ENCODE assay signal across 8 cellular contexts in genomic region chr19:50909240-50910070, GRCh38. TPM values are rescaled to one million over a fixed set of nuclear protein-coding genes. Genes with fewer than 3 reads are reported as not detected.
DNase-seq lines count a peak whose midpoint lies in the region; ATAC-seq and TF ChIP-seq lines count a peak whose summit lies in the region.

No MANE protein-coding gene starts in this region.

- intact Hi-C loops in activated T-helper 2 cell treated with anti-CD3 and anti-CD28 coated beads, Interferon-gamma antibody, Interleukin-2, Interleukin-4, amounts not matched to agents 10 μg/mL and 5 μg/mL and 100 μg/mL, durations not matched to agents 14 hours and 24 hours and 36 hours (cut with micrococcal nuclease) = no loop called here

- H3K4me1 ChIP-seq in BE2C = no peaks in the 10 kb centered on the region

- peaks cover 4% of the 10 kb centered on the region for H3K4me1 Mint-ChIP-seq in activated T-helper 2 cell treated with anti-CD3 and anti-CD28 coated beads, Interferon-gamma antibody, Interleukin-2, Interleukin-4, amounts not matched to agents 10 μg/mL and 5 μg/mL and 100 μg/mL, durations not matched to agents 14 hours and 24 hours and 36 hours (ENCODE audit: low read depth)

- no peaks in the 10 kb centered on the region for H3K9me3 Mint-ChIP-seq in activated T-helper 2 cell treated with anti-CD3 and anti-CD28 coated beads, Interferon-gamma antibody, Interleukin-2, Interleukin-4, amounts not matched to agents 10 μg/mL and 5 μg/mL and 100 μg/mL, durations not matched to agents 14 hours and 24 hours and 36 hours

- peaks cover 36% of the 10 kb centered on the region for H3K27me3 Mint-ChIP-seq in activated T-helper 2 cell treated with anti-CD3 and anti-CD28 coated beads, Interferon-gamma antibody, Interleukin-2, Interleukin-4, amounts not matched to agents 10 μg/mL and 5 μg/mL and 100 μg/mL, durations not matched to agents 14 hours and 24 hours and 36 hours (ENCODE audit: low read depth)

- DNase-seq in BE2C (peak; percentile 98), NCI-H2029 (lab: John Stamatoyannopoulos, UW) (peak; percentile 36), lung microvascular endothelial cell (ENCODE audit: low read depth in 2 of 2) (peak; percentile 61 to 67), DMS114 treated with DMSO at 0.1 percent for 48 hours (lab: John Stamatoyannopoulos, UW; ENCODE audit: unreplicated experiment) (no peak), NCI-H510A treated with DMSO at 0.1 percent for 48 hours (lab: John Stamatoyannopoulos, UW) (no peak)
- peak; percentile 38 for DNase-seq in activated T-helper 2 cell treated with anti-CD3 and anti-CD28 coated beads, Interferon-gamma antibody, Interleukin-2, Interleukin-4, amounts not matched to agents 10 μg/mL and 5 μg/mL and 100 μg/mL, durations not matched to agents 14 hours and 24 hours and 36 hours (ENCODE audit: low spot score)

- TF ChIP-seq CTCF in BE2C (IDR thresholded peaks at IDR 0.05; ENCODE audit: low read depth, low read length) = no peak

- peak; percentile 69 for ATAC-seq in GM19023 (IDR thresholded peaks at IDR 0.05; ENCODE audit: unreplicated experiment)
- ATAC-seq in HG03039 (IDR thresholded peaks at IDR 0.05; ENCODE audit: unreplicated experiment) = no peak

- H3K27ac Mint-ChIP-seq in activated T-helper 2 cell treated with anti-CD3 and anti-CD28 coated beads, Interferon-gamma antibody, Interleukin-2, Interleukin-4, amounts not matched to agents 10 μg/mL and 5 μg/mL and 100 μg/mL, durations not matched to agents 14 hours and 24 hours and 36 hours = no peak overlapping the region

- no peaks in the 10 kb centered on the region for H3K9me3 ChIP-seq in BE2C

- no peak overlapping the region for H3K4me3 Mint-ChIP-seq in activated T-helper 2 cell treated with anti-CD3 and anti-CD28 coated beads, Interferon-gamma antibody, Interleukin-2, Interleukin-4, amounts not matched to agents 10 μg/mL and 5 μg/mL and 100 μg/mL, durations not matched to agents 14 hours and 24 hours and 36 hours (ENCODE audit: low read depth)

- H3K36me3 Mint-ChIP-seq in activated T-helper 2 cell treated with anti-CD3 and anti-CD28 coated beads, Interferon-gamma antibody, Interleukin-2, Interleukin-4, amounts not matched to agents 10 μg/mL and 5 μg/mL and 100 μg/mL, durations not matched to agents 14 hours and 24 hours and 36 hours (ENCODE audit: low read depth) = no peaks in the 10 kb centered on the region

- H3K27me3 ChIP-seq in BE2C = peaks cover 20% of the 10 kb centered on the region

- peak overlapping the region; percentile 32 for H3K4me3 ChIP-seq in BE2C (ENCODE audit: low read depth, low read length)

- H3K36me3 ChIP-seq in BE2C = no peaks in the 10 kb centered on the region

RNA-seq across cellular contexts. Expression of gene KLK4, which starts 1.7 kb away (rescaled TPM):
- polyA plus RNA-seq in BE2C (2012; ENCODE audit: insufficient read depth, insufficient read length, low read depth) = not detected
- total RNA-seq in activated T-helper 2 cell treated with anti-CD3 and anti-CD28 coated beads, Interferon-gamma antibody, Interleukin-2, Interleukin-4, amounts not matched to agents 10 μg/mL and 5 μg/mL and 100 μg/mL, durations not matched to agents 14 hours and 24 hours and 36 hours = not detected in 2 replicates
- total RNA-seq in lung microvascular endothelial cell = not detected in 2 replicates

RNA-seq across cellular contexts. Expression of gene KLK2, which starts 36.2 kb away (rescaled TPM):
- not detected for polyA plus RNA-seq in BE2C (2012; ENCODE audit: insufficient read depth, insufficient read length, low read depth)
- 0.44 TPM in 1 of 2 replicates, not detected in the other for total RNA-seq in activated T-helper 2 cell treated with anti-CD3 and anti-CD28 coated beads, Interferon-gamma antibody, Interleukin-2, Interleukin-4, amounts not matched to agents 10 μg/mL and 5 μg/mL and 100 μg/mL, durations not matched to agents 14 hours and 24 hours and 36 hours
- not detected in 2 replicates for total RNA-seq in lung microvascular endothelial cell

RNA-seq across cellular contexts. Expression of gene KLK5, which starts 43.4 kb away (rescaled TPM):
- polyA plus RNA-seq in BE2C (2012; ENCODE audit: insufficient read depth, insufficient read length, low read depth) = not detected
- total RNA-seq in activated T-helper 2 cell treated with anti-CD3 and anti-CD28 coated beads, Interferon-gamma antibody, Interleukin-2, Interleukin-4, amounts not matched to agents 10 μg/mL and 5 μg/mL and 100 μg/mL, durations not matched to agents 14 hours and 24 hours and 36 hours = not detected in 2 replicates
- total RNA-seq in lung microvascular endothelial cell = not detected in 2 replicates

RNA-seq across cellular contexts. Expression of gene KLK3, which starts 54.7 kb away (rescaled TPM):
- not detected for polyA plus RNA-seq in BE2C (2012; ENCODE audit: insufficient read depth, insufficient read length, low read depth)
- not detected in 2 replicates for total RNA-seq in activated T-helper 2 cell treated with anti-CD3 and anti-CD28 coated beads, Interferon-gamma antibody, Interleukin-2, Interleukin-4, amounts not matched to agents 10 μg/mL and 5 μg/mL and 100 μg/mL, durations not matched to agents 14 hours and 24 hours and 36 hours
- not detected in 2 replicates for total RNA-seq in lung microvascular endothelial cell

RNA-seq across cellular contexts. Expression of gene KLK6, which starts 59.9 kb away (rescaled TPM):
- polyA plus RNA-seq in BE2C (2012; ENCODE audit: insufficient read depth, insufficient read length, low read depth) = 1.8 TPM
- not detected in 2 replicates for total RNA-seq in activated T-helper 2 cell treated with anti-CD3 and anti-CD28 coated beads, Interferon-gamma antibody, Interleukin-2, Interleukin-4, amounts not matched to agents 10 μg/mL and 5 μg/mL and 100 μg/mL, durations not matched to agents 14 hours and 24 hours and 36 hours
- not detected in 2 replicates for total RNA-seq in lung microvascular endothelial cell

Comparison
In these comparisons a context has a peak if more than half of its experiments do, and no peak if none do; other contexts are left out.
1. DNase-seq: peak in BE2C (single experiment), NCI-H2029 (single experiment), activated T-helper 2 cell treated with anti-CD3 and anti-CD28 coated beads, Interferon-gamma antibody, Interleukin-2, Interleukin-4, amounts not matched to agents 10 μg/mL and 5 μg/mL and 100 μg/mL, durations not matched to agents 14 hours and 24 hours and 36 hours (single experiment) and lung microvascular endothelial cell (2 of 2); none in DMS114 treated with DMSO at 0.1 percent for 48 hours (single experiment) and NCI-H510A treated with DMSO at 0.1 percent for 48 hours (single experiment).